In genomic region chr1:227888404-227889046, GRCh38 we compare ENCODE assay signal across 13 cellular contexts. TPM values are rescaled to one million over a fixed set of nuclear protein-coding genes. Genes with fewer than 3 reads are reported as not detected.
DNase-seq lines count a peak whose midpoint lies in the region; ATAC-seq and TF ChIP-seq lines count a peak whose summit lies in the region.
"Had no signal": no experiment of that assay in that cellular context is flagged by ENCODE, and none has a peak within 500 bp of the region (broad histone marks: within the 10 kb centered on the region; RNA-seq: fewer than 3 reads in every experiment).

No MANE protein-coding gene starts in this region.

- no peaks in the 10 kb centered on the region for H3K9me3 Mint-ChIP-seq in activated CD4-positive, alpha-beta memory T cell treated with anti-CD3 and anti-CD28 coated beads, Interleukin-2, amount 10 ng/mL, durations not matched to agents 7 days and 5 days
- H3K9me3 Mint-ChIP-seq in glutamatergic neuron (ENCODE audit: unreplicated experiment) = no peaks in the 10 kb centered on the region

- no peaks in the 10 kb centered on the region for H3K36me3 Mint-ChIP-seq in activated CD4-positive, alpha-beta memory T cell treated with anti-CD3 and anti-CD28 coated beads, Interleukin-2, amount 10 ng/mL, durations not matched to agents 7 days and 5 days (ENCODE audit: low read depth)
- H3K36me3 Mint-ChIP-seq in glutamatergic neuron (ENCODE audit: unreplicated experiment) = no peaks in the 10 kb centered on the region

- intact Hi-C loops in breast epithelium (cut with DNase I; ENCODE audit: low total_unique reads) (no loop called here), mammary epithelial cell (cut with micrococcal nuclease) (no loop called here), upper lobe of right lung (cut with DNase I) (no loop called here)

- no peak overlapping the region for H3K4me3 Mint-ChIP-seq in activated CD4-positive, alpha-beta memory T cell treated with anti-CD3 and anti-CD28 coated beads, Interleukin-2, amount 10 ng/mL, durations not matched to agents 7 days and 5 days
- no peak overlapping the region for H3K4me3 Mint-ChIP-seq in glutamatergic neuron (ENCODE audit: unreplicated experiment)

- H3K9me3 ChIP-seq in breast epithelium (no peaks in the 10 kb centered on the region), mammary epithelial cell (replicated peaks; ENCODE audit: insufficient read depth, low read length) (no peaks in the 10 kb centered on the region), upper lobe of right lung (no peaks in the 10 kb centered on the region), GM23248 (ENCODE audit: low read depth) (no peaks in the 10 kb centered on the region)

- no peak overlapping the region for H3K4ac ChIP-seq in mesendoderm (ENCODE audit: low read depth, low read length)

- 84% methylated on average over 5 of the region's 8 CpGs for WGBS in mammary epithelial cell (ENCODE audit: low coverage, missing lambda C conversion rate)
- WGBS in mesendoderm (ENCODE audit: extremely low coverage, insufficient coverage, low lambda C conversion rate) = no CpG with 5 or more reads among the region's 8 CpGs
- WGBS in GM23248 (ENCODE audit: low coverage in 1 of 2, low lambda C conversion rate in 2 of 2, missing lambda C conversion rate in 2 of 2), 2 experiments = 82 to 85% methylated on average over 8 of the region's 8 CpGs

- TF ChIP-seq POLR2A in breast epithelium (IDR thresholded peaks at IDR 0.05) = no peak

- DNase-seq in breast epithelium (ENCODE audit: low spot score in 2 of 2) (no peak), mammary epithelial cell (no peak), mesendoderm (no peak), upper lobe of right lung (peak; percentile 63), ACHN (no peak), GM23248 (no peak), glutamatergic neuron (no peak)
- peak; percentile 15 for DNase-seq in activated CD4-positive, alpha-beta memory T cell treated with anti-CD3 and anti-CD28 coated beads, Interleukin-2, amount 10 ng/mL, durations not matched to agents 7 days and 5 days
- DNase-seq: activated gamma-delta T cell, KG1, NCI-H1930 had no signal

- no TSS peak for BruUV-seq in mammary epithelial cell (replicated peaks; lab: Mats Ljungman, UMichigan)

- H3K4me2 ChIP-seq in mammary epithelial cell (ENCODE audit: insufficient read depth, low read depth, low read length) = no peak overlapping the region
- no peak overlapping the region for H3K4me2 ChIP-seq in mesendoderm (ENCODE audit: low read length)
- no peak overlapping the region for H3K4me2 ChIP-seq in GM23248 (ENCODE audit: unreplicated experiment)

- no peak overlapping the region for H2BK15ac ChIP-seq in mesendoderm (replicated peaks; ENCODE audit: low read depth)

- peak overlapping the region; percentile 90 for H3K56ac ChIP-seq in mesendoderm (ENCODE audit: low read length)

- no peak for TF ChIP-seq CTCF in breast epithelium (IDR thresholded peaks at IDR 0.05)
- no peak for TF ChIP-seq CTCF in mammary epithelial cell (conservative IDR thresholded peaks at IDR 0.05 in 1 of 2, IDR thresholded peaks at IDR 0.05 in 1 of 2; ENCODE audit: extremely low read depth in 1 of 2, insufficient read depth in 1 of 2, low read depth in 1 of 2, low read length in 2 of 2)
- no peak for TF ChIP-seq CTCF in upper lobe of right lung (IDR thresholded peaks at IDR 0.05)
- no peak for TF ChIP-seq CTCF in glutamatergic neuron (IDR thresholded peaks at IDR 0.05; ENCODE audit: partially characterized antibody, unreplicated experiment)

- H3K79me1 ChIP-seq in mesendoderm (ENCODE audit: low read length) = no peaks in the 10 kb centered on the region

- H3K18ac ChIP-seq in mesendoderm (ENCODE audit: low read length) = no peak overlapping the region

- H3K79me2 ChIP-seq in mammary epithelial cell (ENCODE audit: insufficient read depth, low read length) (no peaks in the 10 kb centered on the region), mesendoderm (ENCODE audit: control insufficient read depth, insufficient read depth, low read length) (no peaks in the 10 kb centered on the region), GM23248 (ENCODE audit: insufficient read depth) (no peaks in the 10 kb centered on the region)
- H3K79me2 ChIP-seq: parathyroid adenoma had no signal

- in situ Hi-C loops in mammary epithelial cell (cut with MboI; ENCODE audit: low sequenced_read_pairs in 2 of 2) (no loop called here), ACHN (cut with HindIII; ENCODE audit: low pct_ligation_motif_present, low pct_unique_long_range_greater_than_20kb, low sequenced_read_pairs) (no loop called here), GM23248 (cut with MboI) (no loop called here)

- CTCF ChIA-PET in mammary epithelial cell (lab: Charles Lee; ENCODE audit: low non-redundant PET) = no interaction called here
- CTCF ChIA-PET in activated CD4-positive, alpha-beta memory T cell treated with anti-CD3 and anti-CD28 coated beads, Interleukin-2, amount 10 ng/mL, durations not matched to agents 7 days and 5 days (lab: Charles Lee) = interaction anchor here (1.3 kb wide), 1 partner anchor 1262 kb away, joined by 3 read pairs; no protein-coding TSS in a partner anchor

- dilution Hi-C loops in mammary epithelial cell (cut with HindIII; ENCODE audit: low sequenced_read_pairs) = no loop called here

- H3K9ac ChIP-seq in mammary epithelial cell (ENCODE audit: insufficient read depth, low read length) (no peak overlapping the region), mesendoderm (ENCODE audit: low read length) (peak overlapping the region; percentile 27), GM23248 (no peak overlapping the region)
- H3K9ac ChIP-seq: parathyroid adenoma had no signal

- H2AFZ ChIP-seq in mammary epithelial cell (ENCODE audit: low read depth, low read length) (no peak overlapping the region), GM23248 (no peak overlapping the region)
- H2AFZ ChIP-seq: parathyroid adenoma had no signal

- H4K20me1 ChIP-seq in mammary epithelial cell (ENCODE audit: insufficient read depth, low read length) (no peaks in the 10 kb centered on the region), GM23248 (ENCODE audit: insufficient read depth) (no peaks in the 10 kb centered on the region)

- no peak overlapping the region for H2AK5ac ChIP-seq in mesendoderm (ENCODE audit: low read length)

- no peak overlapping the region for H2BK120ac ChIP-seq in mesendoderm (ENCODE audit: low read depth, low read length)

- H4K8ac ChIP-seq in mesendoderm (ENCODE audit: low read depth, low read length) = no peak overlapping the region

- POLR2A ChIA-PET in activated CD4-positive, alpha-beta memory T cell treated with anti-CD3 and anti-CD28 coated beads, Interleukin-2, amount 10 ng/mL, durations not matched to agents 7 days and 5 days (lab: Charles Lee) = no interaction called here

- peaks cover 0 to 14% of the 10 kb centered on the region in 2 donors for H3K4me1 ChIP-seq in breast epithelium
- peaks cover 31% of the 10 kb centered on the region for H3K4me1 ChIP-seq in mammary epithelial cell (ENCODE audit: insufficient read depth, low read length)
- peaks cover 3% of the 10 kb centered on the region for H3K4me1 ChIP-seq in mesendoderm (ENCODE audit: control insufficient read depth, low read depth, low read length)
- peaks cover 20% of the 10 kb centered on the region for H3K4me1 ChIP-seq in upper lobe of right lung
- H3K4me1 ChIP-seq in GM23248 (ENCODE audit: insufficient read depth) = no peaks in the 10 kb centered on the region
- H3K4me1 ChIP-seq: parathyroid adenoma had no signal

- H3K9me2 ChIP-seq in GM23248 (ENCODE audit: insufficient read depth) = no peaks in the 10 kb centered on the region

- H3K4me3 ChIP-seq in breast epithelium = no peak overlapping the region
- no peak overlapping the region for H3K4me3 ChIP-seq in mammary epithelial cell (replicated peaks in 1 of 3; ENCODE audit: insufficient read depth in 1 of 3, low read depth in 2 of 3, low read length in 3 of 3)
- H3K4me3 ChIP-seq in mesendoderm (ENCODE audit: low read length) = no peak overlapping the region
- no peak overlapping the region for H3K4me3 ChIP-seq in upper lobe of right lung
- no peak overlapping the region for H3K4me3 ChIP-seq in GM23248
- H3K4me3 ChIP-seq: SK-N-MC had no signal

- H3K27me3 Mint-ChIP-seq in activated CD4-positive, alpha-beta memory T cell treated with anti-CD3 and anti-CD28 coated beads, Interleukin-2, amount 10 ng/mL, durations not matched to agents 7 days and 5 days = no peaks in the 10 kb centered on the region
- no peaks in the 10 kb centered on the region for H3K27me3 Mint-ChIP-seq in glutamatergic neuron (ENCODE audit: unreplicated experiment)

- H4K5ac ChIP-seq in mesendoderm (ENCODE audit: low read length) = no peak overlapping the region

- no peaks in the 10 kb centered on the region for H3F3A ChIP-seq in GM23248 (ENCODE audit: insufficient read depth)

- H3K27me3 ChIP-seq in breast epithelium (no peaks in the 10 kb centered on the region), mammary epithelial cell (ENCODE audit: insufficient read depth, low read length) (no peaks in the 10 kb centered on the region), mesendoderm (ENCODE audit: insufficient read depth, low read length, poor library complexity) (no peaks in the 10 kb centered on the region), upper lobe of right lung (no peaks in the 10 kb centered on the region), GM23248 (replicated peaks; ENCODE audit: insufficient read depth) (no peaks in the 10 kb centered on the region)

- H2BK5ac ChIP-seq in mesendoderm (ENCODE audit: low read length) = no peak overlapping the region

- H3K36me3 ChIP-seq in breast epithelium = no peaks in the 10 kb centered on the region
- no peaks in the 10 kb centered on the region for H3K36me3 ChIP-seq in mammary epithelial cell (ENCODE audit: insufficient read depth, low read length)
- no peaks in the 10 kb centered on the region for H3K36me3 ChIP-seq in mesendoderm (ENCODE audit: control insufficient read depth, insufficient read depth, low read length)
- no peaks in the 10 kb centered on the region for H3K36me3 ChIP-seq in upper lobe of right lung
- no peaks in the 10 kb centered on the region for H3K36me3 ChIP-seq in GM23248 (ENCODE audit: low read depth)

- peak overlapping the region; percentile 10 to 93 for H3K27ac ChIP-seq in breast epithelium
- H3K27ac ChIP-seq in mammary epithelial cell (ENCODE audit: insufficient read depth, low read depth, low read length) = no peak overlapping the region
- no peak overlapping the region for H3K27ac ChIP-seq in mesendoderm (ENCODE audit: low read depth, low read length)
- H3K27ac ChIP-seq in upper lobe of right lung = no peak overlapping the region
- no peak overlapping the region for H3K27ac ChIP-seq in GM23248
- H3K27ac ChIP-seq: parathyroid adenoma, SK-N-MC had no signal

- no peak overlapping the region for H3K23ac ChIP-seq in mesendoderm (ENCODE audit: low read length)

- H3K27ac Mint-ChIP-seq in activated CD4-positive, alpha-beta memory T cell treated with anti-CD3 and anti-CD28 coated beads, Interleukin-2, amount 10 ng/mL, durations not matched to agents 7 days and 5 days = no peak overlapping the region
- no peak overlapping the region for H3K27ac Mint-ChIP-seq in glutamatergic neuron (ENCODE audit: unreplicated experiment)

- no peak for ATAC-seq in upper lobe of right lung

- peaks cover 22% of the 10 kb centered on the region for H3K4me1 Mint-ChIP-seq in activated CD4-positive, alpha-beta memory T cell treated with anti-CD3 and anti-CD28 coated beads, Interleukin-2, amount 10 ng/mL, durations not matched to agents 7 days and 5 days
- H3K4me1 Mint-ChIP-seq in glutamatergic neuron (ENCODE audit: low read depth, unreplicated experiment) = peaks cover 2% of the 10 kb centered on the region

RNA-seq across cellular contexts. Expression of gene WNT9A, which starts 59.2 kb away (rescaled TPM):
- total RNA-seq in breast epithelium (1 to 10 TPM; 1.1 to 2.5 (median 1.3) TPM), mammary epithelial cell (1 to 10 TPM; 7.1 to 7.2 TPM), upper lobe of right lung (10.2 TPM), glutamatergic neuron (ENCODE audit: unreplicated experiment) (13.8 TPM)
- polyA plus RNA-seq in mammary epithelial cell (15.4 TPM), GM23248 (2016; fragmentation: Nextera tagmentation; extraction: Ambion mirVana) (0.09 and 0.29 TPM in 2 replicates)
- polyA minus RNA-seq in mammary epithelial cell = 19.7 TPM
- total RNA-seq in activated CD4-positive, alpha-beta memory T cell treated with anti-CD3 and anti-CD28 coated beads, Interleukin-2, amount 10 ng/mL, durations not matched to agents 7 days and 5 days = 1 to 10 TPM; 1.5 to 2.0 TPM
- polyA plus RNA-seq in mesendoderm (2013, experiment 1 of 2) = 0.21 TPM
- 0.15 TPM for polyA plus RNA-seq in mesendoderm (2013, experiment 2 of 2)
- 2.1 TPM in 2 replicates for total RNA-seq in GM23248 (2014; rRNA removed; shearing (Covaris generic))

Comparison
In these comparisons a context has a peak if more than half of its experiments do, and no peak if none do; other contexts are left out.
1. H3K27ac ChIP-seq: peak in breast epithelium (2 of 2); none in mammary epithelial cell (single experiment), mesendoderm (single experiment), upper lobe of right lung (single experiment) and GM23248 (single experiment).
2. DNase-seq: peak in activated CD4-positive, alpha-beta memory T cell treated with anti-CD3 and anti-CD28 coated beads, Interleukin-2, amount 10 ng/mL, durations not matched to agents 7 days and 5 days (single experiment) and upper lobe of right lung (single experiment); none in breast epithelium (0 of 2), mammary epithelial cell (single experiment), mesendoderm (single experiment), ACHN (single experiment), GM23248 (single experiment) and glutamatergic neuron (single experiment).